ENCODE assay signal across 8 cellular contexts in genomic region chr1:148748563-148749334, GRCh38. TPM values are rescaled to one million over a fixed set of nuclear protein-coding genes. Genes with fewer than 3 reads are reported as not detected.
A peak's percentile ranks its signal among the peaks of the same experiment; 100 is the strongest.
DNase-seq lines count a peak whose midpoint lies in the region; ATAC-seq, FAIRE-seq and TF ChIP-seq lines count a peak whose summit lies in the region.
"Not testable (repeated sequence)": the region's sequence is repeated elsewhere in the genome, so short reads cannot be mapped to it uniquely, and the experiment has no call there.

NUDT4B (plus strand) TSS chr1:148748774; CDS start chr1:148748953, 179 bp downstream.

- H3K27me3 ChIP-seq in HepG2 (ENCODE audit: control insufficient read depth in 1 of 2, insufficient read depth in 2 of 2, low read length in 2 of 2): not testable (repeated sequence)

- not testable (repeated sequence) for H3K4me3 Mint-ChIP-seq in effector memory CD8-positive, alpha-beta T cell; stimulated activated naive B cell treated with anti-CD40 and anti-IgM and Interleukin-4, amounts not matched to agents 10 μg/mL and 1 μg/mL and 100 μg/mL, for 72 hours

- not testable (repeated sequence) for H3K4me1 ChIP-seq in HepG2 (ENCODE audit: insufficient read depth, low read length)

- POLR2A ChIA-PET in HepG2 (lab: Yijun Ruan, JAX): not testable (repeated sequence)

- not testable (repeated sequence) for H3K36me3 ChIP-seq in HepG2 (replicated peaks in 1 of 2; ENCODE audit: control insufficient read depth in 1 of 2, insufficient read depth in 2 of 2, low read length in 2 of 2)

- H3K9me3 ChIP-seq in HepG2 (ENCODE audit: low read length): not testable (repeated sequence)

- not testable (repeated sequence) for H3K4me2 ChIP-seq in HepG2 (ENCODE audit: low read depth, low read length)

- not testable (repeated sequence) for H3K9ac ChIP-seq in HepG2 (ENCODE audit: insufficient read depth, low read depth, low read length)

- CTCF ChIA-PET in HepG2 (lab: Yijun Ruan, JAX; ENCODE audit: low intra/inter-chr PET ratio, low total read pairs): not testable (repeated sequence)

- H3K27me3 Mint-ChIP-seq in effector memory CD8-positive, alpha-beta T cell; stimulated activated naive B cell treated with anti-CD40 and anti-IgM and Interleukin-4, amounts not matched to agents 10 μg/mL and 1 μg/mL and 100 μg/mL, for 72 hours: not testable (repeated sequence)

- not testable (repeated sequence) for H3K36me3 Mint-ChIP-seq in effector memory CD8-positive, alpha-beta T cell (ENCODE audit: insufficient read depth); stimulated activated naive B cell treated with anti-CD40 and anti-IgM and Interleukin-4, amounts not matched to agents 10 μg/mL and 1 μg/mL and 100 μg/mL, for 72 hours

- intact Hi-C loops in HepG2 (cut with micrococcal nuclease; ENCODE audit: unreplicated experiment): not testable (repeated sequence)

- not testable (repeated sequence) for TF ChIP-seq POLR2A in HepG2 (IDR thresholded peaks at IDR 0.05; ENCODE audit: insufficient read depth in 1 of 2, low read depth in 2 of 2, low read length in 2 of 2)

- ATAC-seq in GM18502 (IDR thresholded peaks at IDR 0.05; ENCODE audit: poor library complexity, unreplicated experiment) (peak; percentile 40), GM19463 (IDR thresholded peaks at IDR 0.05; ENCODE audit: unreplicated experiment) (peak; percentile 48), HG02623 (IDR thresholded peaks at IDR 0.05; ENCODE audit: unreplicated experiment) (peak; percentile 31), HG03196 (IDR thresholded peaks at IDR 0.05; ENCODE audit: unreplicated experiment) (peak; percentile 40), HepG2 (peak; percentile 82)
- peak; percentile 77 for ATAC-seq in effector memory CD8-positive, alpha-beta T cell (replicated peaks)
- peak; percentile 72 to 77 for ATAC-seq in stimulated activated naive B cell treated with anti-CD40 and anti-IgM and Interleukin-4, amounts not matched to agents 10 μg/mL and 1 μg/mL and 100 μg/mL, for 72 hours (replicated peaks)

- no CpG with 5 or more reads among the region's 68 CpGs for WGBS in HepG2 (ENCODE audit: low lambda C conversion rate)

- not testable (repeated sequence) for FAIRE-seq in HepG2 (lab: Jason Lieb, UNC)

- not testable (repeated sequence) for H3K79me2 ChIP-seq in HepG2 (ENCODE audit: insufficient read depth, low read length)

- H2AFZ ChIP-seq in HepG2 (ENCODE audit: low read length): not testable (repeated sequence)

- DNase-seq in SK-MEL-5 (ENCODE audit: low read depth, low spot score); effector memory CD8-positive, alpha-beta T cell; HepG2 (ENCODE audit: low spot score); stimulated activated naive B cell treated with anti-CD40 and anti-IgM and Interleukin-4, amounts not matched to agents 10 μg/mL and 1 μg/mL and 100 μg/mL, for 72 hours: not testable (repeated sequence)

- not testable (repeated sequence) for H3K4me1 Mint-ChIP-seq in effector memory CD8-positive, alpha-beta T cell (ENCODE audit: low read depth in 2 of 2); stimulated activated naive B cell treated with anti-CD40 and anti-IgM and Interleukin-4, amounts not matched to agents 10 μg/mL and 1 μg/mL and 100 μg/mL, for 72 hours

- TF ChIP-seq EP300 in HepG2 (IDR thresholded peaks at IDR 0.05; ENCODE audit: low read depth in 2 of 2, low read length in 2 of 2); HepG2 (CRISPR knock-in tag; IDR thresholded peaks at IDR 0.05; ENCODE audit: borderline replicate concordance): not testable (repeated sequence)

- not testable (repeated sequence) for H3K9me3 Mint-ChIP-seq in effector memory CD8-positive, alpha-beta T cell; stimulated activated naive B cell treated with anti-CD40 and anti-IgM and Interleukin-4, amounts not matched to agents 10 μg/mL and 1 μg/mL and 100 μg/mL, for 72 hours

- in situ Hi-C loops in SK-MEL-5 (cut with HindIII; ENCODE audit: low pct_unique_long_range_greater_than_20kb, low sequenced_read_pairs); HepG2 (cut with HindIII; ENCODE audit: extremely low pct_ligation_motif_present, low pct_unique_long_range_greater_than_20kb): not testable (repeated sequence)

- not testable (repeated sequence) for TF ChIP-seq RAD21 in HepG2 (CRISPR knock-in tag; IDR thresholded peaks at IDR 0.05)

- BruUV-seq in HepG2 (replicated peaks; lab: Mats Ljungman, UMichigan): not testable (repeated sequence)

- not testable (repeated sequence) for TF ChIP-seq CTCF in HepG2 (CRISPR knock-in tag; IDR thresholded peaks at IDR 0.05)

- H3K27ac Mint-ChIP-seq in effector memory CD8-positive, alpha-beta T cell; stimulated activated naive B cell treated with anti-CD40 and anti-IgM and Interleukin-4, amounts not matched to agents 10 μg/mL and 1 μg/mL and 100 μg/mL, for 72 hours: not testable (repeated sequence)

- not testable (repeated sequence) for H4K20me1 ChIP-seq in HepG2 (ENCODE audit: insufficient read depth, low read length)

- not testable (repeated sequence) for H3K27ac ChIP-seq in HepG2 (ENCODE audit: extremely low read length, insufficient read depth, low read length)

- H3K4me3 ChIP-seq in HepG2 (replicated peaks in 1 of 3; ENCODE audit: insufficient read depth in 1 of 3, low read depth in 2 of 3, low read length in 3 of 3): not testable (repeated sequence)

RNA-seq across cellular contexts. Expression of gene NUDT4B, which starts in this region (rescaled TPM):
- 19.0 and 26.8 TPM in 2 replicates for total RNA-seq in SK-MEL-5 (2014; rRNA removed; shearing (Covaris generic))
- 61.3 and 74.4 TPM in 2 replicates for polyA plus RNA-seq in SK-MEL-5 (2015; cell fraction: cytosol; rRNA removed)
- 13.7 and 20.9 TPM in 2 replicates for polyA plus RNA-seq in SK-MEL-5 (2015; cell fraction: nucleus; rRNA removed)
- total RNA-seq in HepG2 (2016; rRNA removed; fragmentation: Illumina TruSeq; extraction: Trizol): 3.3 and 3.6 TPM in 2 replicates
- total RNA-seq in HepG2 (2016; cell fraction: cytosol; rRNA removed; fragmentation: Illumina TruSeq; extraction: Trizol; ENCODE audit: low read depth): 4.4 and 6.2 TPM in 2 replicates
- total RNA-seq in HepG2 (2016; cell fraction: insoluble cytoplasmic fraction; rRNA removed; fragmentation: Illumina TruSeq; extraction: Trizol): 4.9 and 5.1 TPM in 2 replicates
- total RNA-seq in HepG2 (2016; cell fraction: membrane; rRNA removed; fragmentation: Illumina TruSeq; extraction: Trizol): 2.7 and 6.5 TPM in 2 replicates
- 0.53 and 3.4 TPM in 2 replicates for total RNA-seq in HepG2 (2016; cell fraction: nucleus; rRNA removed; fragmentation: Illumina TruSeq; extraction: Trizol)
- polyA plus RNA-seq in HepG2 (2011; rRNA removed): 17.8 and 24.5 TPM in 2 replicates
- 15.1 and 22.5 TPM in 2 replicates for polyA plus RNA-seq in HepG2 (2011; cell fraction: cytosol; rRNA removed)
- polyA plus RNA-seq in HepG2 (2011; cell fraction: nucleus; rRNA removed): 3.0 and 4.0 TPM in 2 replicates
- polyA plus RNA-seq in HepG2 (2012): 1.7 TPM in 1 of 2 replicates, not detected in the other
- polyA plus RNA-seq in HepG2 (2016; cell fraction: cytosol; fragmentation: Illumina TruSeq; extraction: Trizol; ENCODE audit: low read depth): 5.9 and 8.8 TPM in 2 replicates
- polyA plus RNA-seq in HepG2 (2016; cell fraction: insoluble cytoplasmic fraction; fragmentation: Illumina TruSeq; extraction: Trizol; ENCODE audit: low read depth): 2.6 and 3.6 TPM in 2 replicates
- 1.2 and 2.1 TPM in 2 replicates for polyA plus RNA-seq in HepG2 (2016; cell fraction: membrane; fragmentation: Illumina TruSeq; extraction: Trizol; ENCODE audit: low read depth)
- polyA plus RNA-seq in HepG2 (2016; cell fraction: nucleus; fragmentation: Illumina TruSeq; extraction: Trizol; ENCODE audit: insufficient read depth, low read depth): 2.0 and 2.4 TPM in 2 replicates
- 4.2 and 11.8 TPM in 2 replicates for polyA minus RNA-seq in HepG2 (2011; rRNA and poly(A)+ RNA removed; ENCODE audit: low replicate concordance)
- 0.97 TPM in 1 of 2 replicates, not detected in the other for polyA minus RNA-seq in HepG2 (2011; cell fraction: cytosol; rRNA and poly(A)+ RNA removed)
- 1.0 and 1.2 TPM in 2 replicates for polyA minus RNA-seq in HepG2 (2011; cell fraction: nucleus; rRNA and poly(A)+ RNA removed)

Comparison
In these comparisons a context has a peak if more than half of its experiments do, and no peak if none do; other contexts are left out.
1. ATAC-seq: peak in every context shown above with its lines; median percentile 82 in HepG2; 77 in effector memory CD8-positive, alpha-beta T cell; 74 in stimulated activated naive B cell treated with anti-CD40 and anti-IgM and Interleukin-4, amounts not matched to agents 10 μg/mL and 1 μg/mL and 100 μg/mL, for 72 hours; 48 in GM19463; 40 in GM18502; 40 in HG03196; 31 in HG02623.